Comparison of ENCODE assay signal across 12 cellular contexts in the genomic region with DNA sequence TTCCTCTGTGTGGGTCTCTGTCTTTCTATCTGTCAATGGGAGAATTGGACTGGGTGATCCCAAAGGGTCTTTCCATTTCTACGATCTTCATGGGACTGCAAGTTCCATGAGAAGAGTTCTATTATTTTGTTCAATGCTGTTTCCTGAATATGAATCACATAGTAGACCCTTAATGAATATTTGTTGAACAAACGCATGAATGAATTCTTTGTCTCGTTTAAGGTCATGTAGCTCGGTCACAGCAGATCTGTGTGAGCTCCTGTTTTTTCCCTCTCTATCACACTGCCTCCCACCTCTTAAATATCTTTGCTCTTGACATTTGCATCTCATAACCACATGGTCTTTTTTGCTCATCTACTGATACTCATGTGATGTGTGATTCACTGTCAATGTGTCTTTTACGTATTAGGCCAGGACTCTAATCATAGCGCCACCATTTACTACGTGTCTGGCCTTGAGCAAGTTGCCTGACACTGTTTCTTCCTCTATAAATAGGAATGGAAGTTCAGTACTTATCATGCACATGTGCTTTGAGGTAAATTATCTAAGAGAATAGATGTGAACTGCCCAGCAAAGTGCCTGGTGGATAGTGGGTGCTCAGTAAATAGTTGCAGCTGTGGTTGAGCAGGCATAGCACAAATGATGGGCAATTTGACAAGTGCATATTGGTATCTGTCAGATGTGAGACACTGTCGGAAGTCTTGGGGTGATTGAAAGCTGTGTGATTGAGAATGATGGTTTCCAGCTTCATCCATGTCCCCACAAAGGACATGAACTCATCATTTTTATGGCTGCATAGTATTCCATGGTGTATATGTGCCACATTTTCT. TPM values are rescaled to one million over a fixed set of nuclear protein-coding genes. Genes with fewer than 3 reads are reported as not detected.
A peak's percentile ranks its signal among the peaks of the same experiment; 100 is the strongest.
DNase-seq lines count a peak whose midpoint lies in the region; ATAC-seq lines count a peak whose summit lies in the region.
"Had no signal": no experiment of that assay in that cellular context is flagged by ENCODE, and none has a peak within 500 bp of the region (broad histone marks: within the 10 kb centered on the region; RNA-seq: fewer than 3 reads in every experiment).

No MANE protein-coding gene starts in this region.

- H3K4me1 Mint-ChIP-seq in activated CD4-positive, alpha-beta T cell treated with anti-CD3 and anti-CD28 coated beads, Interleukin-2, amount 10 ng/mL, durations not matched to agents 24 days and 14 days, result peaks cover 40% of the 10 kb centered on the region

- no peaks in the 10 kb centered on the region for H3K27me3 Mint-ChIP-seq in activated CD4-positive, alpha-beta T cell treated with anti-CD3 and anti-CD28 coated beads, Interleukin-2, amount 10 ng/mL, durations not matched to agents 24 days and 14 days

- H3K36me3 Mint-ChIP-seq in activated CD4-positive, alpha-beta T cell treated with anti-CD3 and anti-CD28 coated beads, Interleukin-2, amount 10 ng/mL, durations not matched to agents 24 days and 14 days (ENCODE audit: low read depth), result no peaks in the 10 kb centered on the region

- ATAC-seq in GM21526 (IDR thresholded peaks at IDR 0.05; ENCODE audit: low FRiP score, unreplicated experiment), result peak; percentile 70
- peak; percentile 76 for ATAC-seq in HG03159 (IDR thresholded peaks at IDR 0.05; ENCODE audit: unreplicated experiment)
- peak; percentile 71 for ATAC-seq in sciatic nerve

- intact Hi-C loops in activated CD4-positive, alpha-beta T cell treated with anti-CD3 and anti-CD28 coated beads, Interleukin-2, amount 10 ng/mL, durations not matched to agents 24 days and 14 days (cut with micrococcal nuclease), result loop anchor here (1.0 kb wide), 1 partner anchor 8 kb away; no protein-coding TSS in a partner anchor
- intact Hi-C loops in sciatic nerve (cut with DNase I), result no loop called here

- H3K9me3 Mint-ChIP-seq in activated CD4-positive, alpha-beta T cell treated with anti-CD3 and anti-CD28 coated beads, Interleukin-2, amount 10 ng/mL, durations not matched to agents 24 days and 14 days, result peaks cover 7% of the 10 kb centered on the region

- DNase-seq in activated CD4-positive, alpha-beta T cell treated with anti-CD3 and anti-CD28 coated beads, Interleukin-2, amount 10 ng/mL, durations not matched to agents 24 days and 14 days, result no peak
- no peak for DNase-seq in activated CD4-positive, alpha-beta T cell treated with anti-CD3 and anti-CD28 coated beads for 1 hour
- DNase-seq in sciatic nerve (ENCODE audit: low spot score), result no peak
- no peak for DNase-seq in middle frontal gyrus (ENCODE audit: extremely low spot score, low spot score)
- no peak for DNase-seq in DMS79 (lab: John Stamatoyannopoulos, UW)
- DNase-seq in activated naive CD4-positive, alpha-beta T cell treated with anti-CD3 and anti-CD28 coated beads, Interleukin-2, amount 50 U/mL, for 16 hours, result no peak
- DNase-seq: amniotic stem cell, IMR-90, mammary epithelial cell, spleen had no signal

- peak overlapping the region; percentile 63 for H3K27ac Mint-ChIP-seq in activated CD4-positive, alpha-beta T cell treated with anti-CD3 and anti-CD28 coated beads, Interleukin-2, amount 10 ng/mL, durations not matched to agents 24 days and 14 days

- peak overlapping the region; percentile 34 for H3K4me3 Mint-ChIP-seq in activated CD4-positive, alpha-beta T cell treated with anti-CD3 and anti-CD28 coated beads, Interleukin-2, amount 10 ng/mL, durations not matched to agents 24 days and 14 days

RNA-seq across cellular contexts. Expression of a gene that starts 37.5 kb away (rescaled TPM):
- total RNA-seq in activated CD4-positive, alpha-beta T cell treated with anti-CD3 and anti-CD28 coated beads, Interleukin-2, amount 10 ng/mL, durations not matched to agents 24 days and 14 days, result 88.9 and 94.3 TPM in 2 replicates
- total RNA-seq in sciatic nerve, result 3.0 TPM

RNA-seq across cellular contexts. Expression of a gene that starts 40.3 kb away (rescaled TPM):
- total RNA-seq in activated CD4-positive, alpha-beta T cell treated with anti-CD3 and anti-CD28 coated beads, Interleukin-2, amount 10 ng/mL, durations not matched to agents 24 days and 14 days, result 38.4 and 39.8 TPM in 2 replicates
- 60.7 TPM for total RNA-seq in sciatic nerve

RNA-seq across cellular contexts. Expression of a gene that starts 59.3 kb away (rescaled TPM):
- total RNA-seq in activated CD4-positive, alpha-beta T cell treated with anti-CD3 and anti-CD28 coated beads, Interleukin-2, amount 10 ng/mL, durations not matched to agents 24 days and 14 days, result 1.4 and 1.5 TPM in 2 replicates
- 10.8 TPM for total RNA-seq in sciatic nerve

Comparison
In these comparisons a context has a peak if more than half of its experiments do, and no peak if none do; other contexts are left out.
1. RNA of a gene that starts 37.5 kb away (total RNA-seq): 88.9 to 94.3 TPM in activated CD4-positive, alpha-beta T cell treated with anti-CD3 and anti-CD28 coated beads, Interleukin-2, amount 10 ng/mL, durations not matched to agents 24 days and 14 days; 3.0 TPM in sciatic nerve (single experiment); every median in the first group is over 10 times any median in the second.
2. Peak in every context shown above with its lines, with median percentiles within 50 percentile points of each other: ATAC-seq.